Comparison of ENCODE assay signal across 14 cellular contexts in the genomic region with DNA sequence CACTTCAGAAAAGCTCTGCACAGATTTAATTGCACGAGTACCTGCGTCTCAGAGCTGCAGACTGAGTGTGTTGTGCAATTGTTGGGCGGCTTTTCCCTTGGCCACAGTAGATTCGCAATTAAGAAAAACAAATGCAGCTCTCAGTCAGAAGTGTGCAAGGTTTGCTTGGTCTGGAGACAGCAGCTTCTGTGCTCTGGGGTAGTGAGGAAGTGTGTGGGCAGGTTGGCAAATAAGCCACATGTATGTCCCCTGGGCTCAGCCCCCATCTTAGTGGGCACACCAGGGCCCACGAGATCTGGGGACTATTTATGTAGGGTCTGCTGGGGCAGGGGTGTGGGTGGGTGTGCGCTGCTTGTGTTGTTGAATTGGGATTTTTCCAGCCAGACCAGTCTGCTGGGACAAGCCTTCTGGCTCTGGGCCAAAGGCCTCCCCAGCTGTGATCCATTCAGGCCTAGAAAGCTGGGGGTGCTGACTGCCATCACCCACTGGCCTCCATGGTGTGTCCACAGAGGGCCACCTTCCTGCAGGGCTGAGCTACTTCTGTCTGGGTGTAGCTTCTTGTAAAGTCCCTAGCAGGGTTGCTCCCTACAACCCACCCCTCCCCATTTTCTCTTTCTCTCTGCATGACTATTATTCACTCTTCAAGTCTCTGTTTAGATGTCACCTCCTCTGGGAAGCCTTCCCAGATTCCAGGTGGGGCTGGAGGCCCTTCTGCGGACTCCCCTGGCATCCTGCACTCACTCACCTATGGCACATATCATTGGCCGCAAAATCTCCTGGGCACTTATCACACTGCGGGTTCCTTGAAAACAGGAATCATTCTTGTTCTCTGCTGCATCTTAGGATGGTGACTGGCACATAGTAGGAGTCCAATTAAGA.
DNase-seq lines count a peak whose midpoint lies in the region; ATAC-seq and TF ChIP-seq lines count a peak whose summit lies in the region.
"Had no signal": no experiment of that assay in that cellular context is flagged by ENCODE, and none has a peak within 500 bp of the region (broad histone marks: within the 10 kb centered on the region; RNA-seq: fewer than 3 reads in every experiment).

No MANE protein-coding gene starts in this region.

- no peak for ATAC-seq in CD4-positive, alpha-beta T cell (ENCODE audit: poor library complexity)
- ATAC-seq in activated CD8-positive, alpha-beta T cell treated with anti-CD3 and anti-CD28 coated beads, Interleukin-2, amount 10 ng/mL, durations not matched to agents 7 days and 5 days, result no peak
- ATAC-seq in memory B cell (ENCODE audit: low read depth), result no peak
- ATAC-seq in GM19395 (IDR thresholded peaks at IDR 0.05; ENCODE audit: unreplicated experiment), result no peak
- no peak for ATAC-seq in GM18868 (IDR thresholded peaks at IDR 0.05; ENCODE audit: unreplicated experiment)
- ATAC-seq in HG02571 (IDR thresholded peaks at IDR 0.05; ENCODE audit: unreplicated experiment), result no peak

- H3K4me3 Mint-ChIP-seq in CD4-positive, alpha-beta T cell, result peak overlapping the region; percentile 77
- H3K4me3 Mint-ChIP-seq in IgD-negative memory B cell (peak overlapping the region in 3 of 4 donors; percentile 79 to 95 (median 84)), memory B cell (peak overlapping the region; percentile 71)
- H3K4me3 Mint-ChIP-seq in activated CD8-positive, alpha-beta T cell treated with anti-CD3 and anti-CD28 coated beads, Interleukin-2, amount 10 ng/mL, durations not matched to agents 7 days and 5 days, result no peak overlapping the region

- CTCF ChIA-PET in CD4-positive, alpha-beta T cell (lab: Charles Lee), result interaction anchor here (1.0 to 1.4 kb wide), 2 partner anchors 28 to 74 kb away, joined by 4 to 5 read pairs; no protein-coding TSS in a partner anchor
- CTCF ChIA-PET in activated CD8-positive, alpha-beta T cell treated with anti-CD3 and anti-CD28 coated beads, Interleukin-2, amount 10 ng/mL, durations not matched to agents 7 days and 5 days (lab: Charles Lee), result interaction anchor here (0.8 to 3.5 kb wide), 8 partner anchors 11 to 308 kb away, joined by 3 to 27 read pairs (median 3); no protein-coding TSS in a partner anchor

- H3K9me3 ChIP-seq in CD4-positive, alpha-beta T cell (ENCODE audit: control insufficient read depth, low read length), result no peaks in the 10 kb centered on the region
- H3K9me3 ChIP-seq: right atrium auricular region had no signal

- TF ChIP-seq CTCF in CD4-positive, alpha-beta T cell (IDR thresholded peaks at IDR 0.05), result no peak

- peak overlapping the region; percentile 96 for H3K27ac Mint-ChIP-seq in CD4-positive, alpha-beta T cell
- H3K27ac Mint-ChIP-seq in IgD-negative memory B cell (peak overlapping the region; percentile 65 to 93 (median 83)), memory B cell (peak overlapping the region; percentile 89)
- peak overlapping the region; percentile 2 for H3K27ac Mint-ChIP-seq in activated CD8-positive, alpha-beta T cell treated with anti-CD3 and anti-CD28 coated beads, Interleukin-2, amount 10 ng/mL, durations not matched to agents 7 days and 5 days

- no peaks in the 10 kb centered on the region for H3K36me3 Mint-ChIP-seq in CD4-positive, alpha-beta T cell (ENCODE audit: low read depth)
- H3K36me3 Mint-ChIP-seq in IgD-negative memory B cell, result peaks cover 3% of the 10 kb centered on the region
- peaks cover 4% of the 10 kb centered on the region for H3K36me3 Mint-ChIP-seq in activated CD8-positive, alpha-beta T cell treated with anti-CD3 and anti-CD28 coated beads, Interleukin-2, amount 10 ng/mL, durations not matched to agents 7 days and 5 days (ENCODE audit: low read depth)
- H3K36me3 Mint-ChIP-seq in memory B cell, result no peaks in the 10 kb centered on the region

- no peaks in the 10 kb centered on the region for H3K9me3 Mint-ChIP-seq in CD4-positive, alpha-beta T cell
- H3K9me3 Mint-ChIP-seq in IgD-negative memory B cell (no peaks in the 10 kb centered on the region), memory B cell (no peaks in the 10 kb centered on the region)
- H3K9me3 Mint-ChIP-seq in activated CD8-positive, alpha-beta T cell treated with anti-CD3 and anti-CD28 coated beads, Interleukin-2, amount 10 ng/mL, durations not matched to agents 7 days and 5 days (ENCODE audit: insufficient read depth), result no peaks in the 10 kb centered on the region

- no peaks in the 10 kb centered on the region for H3K27me3 ChIP-seq in CD4-positive, alpha-beta T cell (ENCODE audit: control insufficient read depth, insufficient read depth, low read length)
- H3K27me3 ChIP-seq: heart right ventricle, right atrium auricular region had no signal

- no peak overlapping the region for H3K27ac ChIP-seq in CD4-positive, alpha-beta T cell (ENCODE audit: low read depth, low read length)
- H3K27ac ChIP-seq: PC-9, right atrium auricular region had no signal

- no peaks in the 10 kb centered on the region for H3K27me3 Mint-ChIP-seq in CD4-positive, alpha-beta T cell
- peaks cover 3% of the 10 kb centered on the region for H3K27me3 Mint-ChIP-seq in IgD-negative memory B cell
- H3K27me3 Mint-ChIP-seq in activated CD8-positive, alpha-beta T cell treated with anti-CD3 and anti-CD28 coated beads, Interleukin-2, amount 10 ng/mL, durations not matched to agents 7 days and 5 days (ENCODE audit: low read depth), result no peaks in the 10 kb centered on the region
- no peaks in the 10 kb centered on the region for H3K27me3 Mint-ChIP-seq in memory B cell

- H3K4me1 Mint-ChIP-seq in CD4-positive, alpha-beta T cell (ENCODE audit: low read depth), result peaks cover 94% of the 10 kb centered on the region
- H3K4me1 Mint-ChIP-seq in IgD-negative memory B cell (peaks cover 62 to 73% (median 72%) of the 10 kb centered on the region in 3 donors), memory B cell (peaks cover 76% of the 10 kb centered on the region)
- H3K4me1 Mint-ChIP-seq in activated CD8-positive, alpha-beta T cell treated with anti-CD3 and anti-CD28 coated beads, Interleukin-2, amount 10 ng/mL, durations not matched to agents 7 days and 5 days (ENCODE audit: low read depth), result peaks cover 77% of the 10 kb centered on the region

- POLR2A ChIA-PET in CD4-positive, alpha-beta T cell (lab: Charles Lee), result interaction anchor here (1.5 to 7.0 kb wide), 4 partner anchors 14 to 78 kb away, joined by 3 to 68 read pairs (median 12); partner anchors contain the start of gene HPCAL1
- POLR2A ChIA-PET in activated CD8-positive, alpha-beta T cell treated with anti-CD3 and anti-CD28 coated beads, Interleukin-2, amount 10 ng/mL, durations not matched to agents 7 days and 5 days (lab: Charles Lee), result interaction anchor here (0.6 kb wide), 1 partner anchor 49 kb away, joined by 4 read pairs; no protein-coding TSS in a partner anchor

- intact Hi-C loops in CD4-positive, alpha-beta T cell (cut with DNase I, micrococcal nuclease), result no loop called here

- DNase-seq in CD4-positive, alpha-beta T cell, result no peak
- no peak for DNase-seq in activated CD8-positive, alpha-beta T cell treated with anti-CD3 and anti-CD28 coated beads, Interleukin-2, amount 10 ng/mL, durations not matched to agents 7 days and 5 days
- DNase-seq in memory B cell (ENCODE audit: low spot score in 2 of 2), result no peak
- no peak for DNase-seq in stimulated activated CD8-positive, alpha-beta memory T cell treated with anti-CD3 and anti-CD28 coated beads, Interleukin-4, amount 100 ng/mL, for 48 hours
- DNase-seq: activated naive CD4-positive, alpha-beta T cell treated with Interleukin-2 at 50 U/mL for 16 hours; heart right ventricle; mesenchymal stem cell; NCI-H1417 treated with DMSO at 0.1 percent for 48 hours; PC-9 had no signal

Comparison
In these comparisons a context has a peak if more than half of its experiments do, and no peak if none do; other contexts are left out.
1. H3K27ac Mint-ChIP-seq: peak in every context shown above with its lines; median percentile 96 in CD4-positive, alpha-beta T cell; 89 in memory B cell; 83 in IgD-negative memory B cell; 2 in activated CD8-positive, alpha-beta T cell treated with anti-CD3 and anti-CD28 coated beads, Interleukin-2, amount 10 ng/mL, durations not matched to agents 7 days and 5 days.